1 cellular context compared by ENCODE assay signal in the genomic region with DNA sequence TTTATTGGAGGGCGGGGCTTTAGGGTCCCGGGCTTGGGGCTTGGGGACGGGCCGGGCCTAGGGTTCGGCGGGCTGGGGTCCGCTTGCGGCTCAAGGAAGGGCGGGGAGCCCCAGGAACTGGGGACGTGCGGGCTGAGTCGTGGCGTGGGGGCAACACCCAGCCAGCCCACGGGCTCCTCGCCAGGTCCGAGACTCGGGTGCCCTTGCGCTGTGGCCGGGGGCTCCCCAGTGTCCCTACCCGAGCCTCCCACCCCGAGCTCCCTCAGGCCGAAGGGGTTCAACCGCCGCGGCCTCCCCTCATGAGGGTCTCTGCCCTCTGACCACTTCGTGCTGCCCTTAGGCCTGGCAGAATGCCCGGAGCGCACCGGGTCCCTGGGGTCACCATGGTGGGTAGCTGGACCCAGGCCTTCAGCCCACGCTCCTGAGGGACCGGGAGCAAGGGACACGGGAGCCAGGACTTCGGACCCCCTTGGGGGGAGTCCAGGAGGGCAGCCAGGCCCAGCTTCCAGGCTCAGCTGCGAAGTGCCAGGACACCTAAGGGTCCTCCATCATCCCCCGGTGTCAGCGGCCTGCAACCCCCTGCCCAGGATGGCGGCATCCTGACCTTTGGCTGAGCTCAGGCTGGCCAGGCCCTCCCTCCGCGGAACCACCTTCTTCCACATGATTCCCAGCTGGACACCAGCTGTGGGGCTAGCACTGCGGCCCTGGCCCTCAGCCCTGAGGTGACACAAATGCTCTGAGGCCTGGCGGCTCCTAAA.
A peak's percentile ranks its signal among the peaks of the same experiment; 100 is the strongest.
TF ChIP-seq lines count a peak whose summit lies in the region.

No MANE protein-coding gene starts in this region.

TF ChIP-seq in HepG2, 621 proteins besides CTCF, POLR2A, EP300 and RAD21 (continued from another document and continues in another):
- TF ChIP-seq, protein P1, sequence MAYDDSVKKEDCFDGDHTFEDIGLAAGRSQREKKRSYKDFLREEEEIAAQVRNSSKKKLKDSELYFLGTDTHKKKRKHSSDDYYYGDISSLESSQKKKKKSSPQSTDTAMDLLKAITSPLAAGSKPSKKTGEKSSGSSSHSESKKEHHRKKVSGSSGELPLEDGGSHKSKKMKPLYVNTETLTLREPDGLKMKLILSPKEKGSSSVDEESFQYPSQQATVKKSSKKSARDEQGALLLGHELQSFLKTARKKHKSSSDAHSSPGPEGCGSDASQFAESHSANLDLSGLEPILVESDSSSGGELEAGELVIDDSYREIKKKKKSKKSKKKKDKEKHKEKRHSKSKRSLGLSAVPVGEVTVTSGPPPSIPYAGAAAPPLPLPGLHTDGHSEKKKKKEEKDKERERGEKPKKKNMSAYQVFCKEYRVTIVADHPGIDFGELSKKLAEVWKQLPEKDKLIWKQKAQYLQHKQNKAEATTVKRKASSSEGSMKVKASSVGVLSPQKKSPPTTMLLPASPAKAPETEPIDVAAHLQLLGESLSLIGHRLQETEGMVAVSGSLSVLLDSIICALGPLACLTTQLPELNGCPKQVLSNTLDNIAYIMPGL (CRISPR knock-in tag; IDR thresholded peaks at IDR 0.05; ENCODE audit: borderline replicate concordance in 1 of 2, low read depth in 1 of 2) = 0 out of 4 replicates have a peak, but pooled peaks of 1 of the 2 experiments have one; percentile 46
- TF ChIP-seq PCBP1 (IDR thresholded peaks at IDR 0.05; ENCODE audit: borderline replicate concordance, low read depth, low read length) = no peak
- 0 out of 2 replicates have a peak, but pooled peaks have one; percentile 44 for TF ChIP-seq CBFB (CRISPR knock-in tag; IDR thresholded peaks at IDR 0.05)
- TF ChIP-seq, protein P2, sequence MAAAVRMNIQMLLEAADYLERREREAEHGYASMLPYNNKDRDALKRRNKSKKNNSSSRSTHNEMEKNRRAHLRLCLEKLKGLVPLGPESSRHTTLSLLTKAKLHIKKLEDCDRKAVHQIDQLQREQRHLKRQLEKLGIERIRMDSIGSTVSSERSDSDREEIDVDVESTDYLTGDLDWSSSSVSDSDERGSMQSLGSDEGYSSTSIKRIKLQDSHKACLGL (CRISPR knock-in tag; IDR thresholded peaks at IDR 0.05) = 0 out of 2 replicates have a peak, but pooled peaks have one; percentile 20
- TF ChIP-seq ZNF225 (CRISPR knock-in tag; IDR thresholded peaks at IDR 0.05) = peak; percentile 56
- TF ChIP-seq ZNF543 (CRISPR knock-in tag; IDR thresholded peaks at IDR 0.05) = no peak
- TF ChIP-seq CREM (IDR thresholded peaks at IDR 0.05) = no peak
- no peak for TF ChIP-seq CREM (CRISPR knock-in tag; IDR thresholded peaks at IDR 0.05)
- no peak; the same call in 1 of the 2 replicates for TF ChIP-seq ZC3H13 (CRISPR knock-in tag; IDR thresholded peaks at IDR 0.05)
- no peak for TF ChIP-seq ZNF776 (CRISPR knock-in tag; IDR thresholded peaks at IDR 0.05)
- TF ChIP-seq AGO1 (IDR thresholded peaks at IDR 0.05; ENCODE audit: low read depth, low read length, poor library complexity, severe bottlenecking) = no peak
- peak; percentile 36; the same call in 1 of the 2 replicates for TF ChIP-seq BORCS8-MEF2B (CRISPR knock-in tag; IDR thresholded peaks at IDR 0.05)
- TF ChIP-seq KMT2B (CRISPR knock-in tag; IDR thresholded peaks at IDR 0.05) = no peak
- TF ChIP-seq, protein P3, sequence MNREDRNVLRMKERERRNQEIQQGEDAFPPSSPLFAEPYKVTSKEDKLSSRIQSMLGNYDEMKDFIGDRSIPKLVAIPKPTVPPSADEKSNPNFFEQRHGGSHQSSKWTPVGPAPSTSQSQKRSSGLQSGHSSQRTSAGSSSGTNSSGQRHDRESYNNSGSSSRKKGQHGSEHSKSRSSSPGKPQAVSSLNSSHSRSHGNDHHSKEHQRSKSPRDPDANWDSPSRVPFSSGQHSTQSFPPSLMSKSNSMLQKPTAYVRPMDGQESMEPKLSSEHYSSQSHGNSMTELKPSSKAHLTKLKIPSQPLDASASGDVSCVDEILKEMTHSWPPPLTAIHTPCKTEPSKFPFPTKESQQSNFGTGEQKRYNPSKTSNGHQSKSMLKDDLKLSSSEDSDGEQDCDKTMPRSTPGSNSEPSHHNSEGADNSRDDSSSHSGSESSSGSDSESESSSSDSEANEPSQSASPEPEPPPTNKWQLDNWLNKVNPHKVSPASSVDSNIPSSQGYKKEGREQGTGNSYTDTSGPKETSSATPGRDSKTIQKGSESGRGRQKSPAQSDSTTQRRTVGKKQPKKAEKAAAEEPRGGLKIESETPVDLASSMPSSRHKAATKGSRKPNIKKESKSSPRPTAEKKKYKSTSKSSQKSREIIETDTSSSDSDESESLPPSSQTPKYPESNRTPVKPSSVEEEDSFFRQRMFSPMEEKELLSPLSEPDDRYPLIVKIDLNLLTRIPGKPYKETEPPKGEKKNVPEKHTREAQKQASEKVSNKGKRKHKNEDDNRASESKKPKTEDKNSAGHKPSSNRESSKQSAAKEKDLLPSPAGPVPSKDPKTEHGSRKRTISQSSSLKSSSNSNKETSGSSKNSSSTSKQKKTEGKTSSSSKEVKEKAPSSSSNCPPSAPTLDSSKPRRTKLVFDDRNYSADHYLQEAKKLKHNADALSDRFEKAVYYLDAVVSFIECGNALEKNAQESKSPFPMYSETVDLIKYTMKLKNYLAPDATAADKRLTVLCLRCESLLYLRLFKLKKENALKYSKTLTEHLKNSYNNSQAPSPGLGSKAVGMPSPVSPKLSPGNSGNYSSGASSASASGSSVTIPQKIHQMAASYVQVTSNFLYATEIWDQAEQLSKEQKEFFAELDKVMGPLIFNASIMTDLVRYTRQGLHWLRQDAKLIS (CRISPR knock-in tag; IDR thresholded peaks at IDR 0.05) = no peak
- TF ChIP-seq PAF1 (CRISPR knock-in tag; IDR thresholded peaks at IDR 0.05) = no peak
- no peak for TF ChIP-seq SNRNP70 (IDR thresholded peaks at IDR 0.05; ENCODE audit: low read depth, low read length)
- no peak for TF ChIP-seq ZNF235 (CRISPR knock-in tag; IDR thresholded peaks at IDR 0.05; ENCODE audit: borderline replicate concordance)
- no peak for TF ChIP-seq ZNF10 (CRISPR knock-in tag; IDR thresholded peaks at IDR 0.05; ENCODE audit: borderline replicate concordance, low read depth)
- TF ChIP-seq TBX2 (CRISPR knock-in tag; IDR thresholded peaks at IDR 0.05; ENCODE audit: borderline replicate concordance) = no peak
- TF ChIP-seq NFKB2 (CRISPR knock-in tag; IDR thresholded peaks at IDR 0.05; ENCODE audit: borderline replicate concordance) = peak; percentile 65; the same call in 1 of the 2 replicates
- no peak for TF ChIP-seq ATRX (CRISPR knock-in tag; IDR thresholded peaks at IDR 0.05; ENCODE audit: borderline replicate concordance)
- no peak for TF ChIP-seq ZSCAN30 (CRISPR knock-in tag; IDR thresholded peaks at IDR 0.05)
- TF ChIP-seq, protein P4, sequence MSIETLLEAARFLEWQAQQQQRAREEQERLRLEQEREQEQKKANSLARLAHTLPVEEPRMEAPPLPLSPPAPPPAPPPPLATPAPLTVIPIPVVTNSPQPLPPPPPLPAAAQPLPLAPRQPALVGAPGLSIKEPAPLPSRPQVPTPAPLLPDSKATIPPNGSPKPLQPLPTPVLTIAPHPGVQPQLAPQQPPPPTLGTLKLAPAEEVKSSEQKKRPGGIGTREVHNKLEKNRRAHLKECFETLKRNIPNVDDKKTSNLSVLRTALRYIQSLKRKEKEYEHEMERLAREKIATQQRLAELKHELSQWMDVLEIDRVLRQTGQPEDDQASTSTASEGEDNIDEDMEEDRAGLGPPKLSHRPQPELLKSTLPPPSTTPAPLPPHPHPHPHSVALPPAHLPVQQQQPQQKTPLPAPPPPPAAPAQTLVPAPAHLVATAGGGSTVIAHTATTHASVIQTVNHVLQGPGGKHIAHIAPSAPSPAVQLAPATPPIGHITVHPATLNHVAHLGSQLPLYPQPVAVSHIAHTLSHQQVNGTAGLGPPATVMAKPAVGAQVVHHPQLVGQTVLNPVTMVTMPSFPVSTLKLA (IDR thresholded peaks at IDR 0.05) = no peak
- TF ChIP-seq, protein P5, sequence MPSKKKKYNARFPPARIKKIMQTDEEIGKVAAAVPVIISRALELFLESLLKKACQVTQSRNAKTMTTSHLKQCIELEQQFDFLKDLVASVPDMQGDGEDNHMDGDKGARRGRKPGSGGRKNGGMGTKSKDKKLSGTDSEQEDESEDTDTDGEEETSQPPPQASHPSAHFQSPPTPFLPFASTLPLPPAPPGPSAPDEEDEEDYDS (CRISPR knock-in tag; IDR thresholded peaks at IDR 0.05) = peak; percentile 28
- TF ChIP-seq, protein P6, sequence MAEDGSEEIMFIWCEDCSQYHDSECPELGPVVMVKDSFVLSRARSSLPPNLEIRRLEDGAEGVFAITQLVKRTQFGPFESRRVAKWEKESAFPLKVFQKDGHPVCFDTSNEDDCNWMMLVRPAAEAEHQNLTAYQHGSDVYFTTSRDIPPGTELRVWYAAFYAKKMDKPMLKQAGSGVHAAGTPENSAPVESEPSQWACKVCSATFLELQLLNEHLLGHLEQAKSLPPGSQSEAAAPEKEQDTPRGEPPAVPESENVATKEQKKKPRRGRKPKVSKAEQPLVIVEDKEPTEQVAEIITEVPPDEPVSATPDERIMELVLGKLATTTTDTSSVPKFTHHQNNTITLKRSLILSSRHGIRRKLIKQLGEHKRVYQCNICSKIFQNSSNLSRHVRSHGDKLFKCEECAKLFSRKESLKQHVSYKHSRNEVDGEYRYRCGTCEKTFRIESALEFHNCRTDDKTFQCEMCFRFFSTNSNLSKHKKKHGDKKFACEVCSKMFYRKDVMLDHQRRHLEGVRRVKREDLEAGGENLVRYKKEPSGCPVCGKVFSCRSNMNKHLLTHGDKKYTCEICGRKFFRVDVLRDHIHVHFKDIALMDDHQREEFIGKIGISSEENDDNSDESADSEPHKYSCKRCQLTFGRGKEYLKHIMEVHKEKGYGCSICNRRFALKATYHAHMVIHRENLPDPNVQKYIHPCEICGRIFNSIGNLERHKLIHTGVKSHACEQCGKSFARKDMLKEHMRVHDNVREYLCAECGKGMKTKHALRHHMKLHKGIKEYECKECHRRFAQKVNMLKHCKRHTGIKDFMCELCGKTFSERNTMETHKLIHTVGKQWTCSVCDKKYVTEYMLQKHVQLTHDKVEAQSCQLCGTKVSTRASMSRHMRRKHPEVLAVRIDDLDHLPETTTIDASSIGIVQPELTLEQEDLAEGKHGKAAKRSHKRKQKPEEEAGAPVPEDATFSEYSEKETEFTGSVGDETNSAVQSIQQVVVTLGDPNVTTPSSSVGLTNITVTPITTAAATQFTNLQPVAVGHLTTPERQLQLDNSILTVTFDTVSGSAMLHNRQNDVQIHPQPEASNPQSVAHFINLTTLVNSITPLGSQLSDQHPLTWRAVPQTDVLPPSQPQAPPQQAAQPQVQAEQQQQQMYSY (CRISPR knock-in tag; IDR thresholded peaks at IDR 0.05) = no peak
- TF ChIP-seq, protein P7, sequence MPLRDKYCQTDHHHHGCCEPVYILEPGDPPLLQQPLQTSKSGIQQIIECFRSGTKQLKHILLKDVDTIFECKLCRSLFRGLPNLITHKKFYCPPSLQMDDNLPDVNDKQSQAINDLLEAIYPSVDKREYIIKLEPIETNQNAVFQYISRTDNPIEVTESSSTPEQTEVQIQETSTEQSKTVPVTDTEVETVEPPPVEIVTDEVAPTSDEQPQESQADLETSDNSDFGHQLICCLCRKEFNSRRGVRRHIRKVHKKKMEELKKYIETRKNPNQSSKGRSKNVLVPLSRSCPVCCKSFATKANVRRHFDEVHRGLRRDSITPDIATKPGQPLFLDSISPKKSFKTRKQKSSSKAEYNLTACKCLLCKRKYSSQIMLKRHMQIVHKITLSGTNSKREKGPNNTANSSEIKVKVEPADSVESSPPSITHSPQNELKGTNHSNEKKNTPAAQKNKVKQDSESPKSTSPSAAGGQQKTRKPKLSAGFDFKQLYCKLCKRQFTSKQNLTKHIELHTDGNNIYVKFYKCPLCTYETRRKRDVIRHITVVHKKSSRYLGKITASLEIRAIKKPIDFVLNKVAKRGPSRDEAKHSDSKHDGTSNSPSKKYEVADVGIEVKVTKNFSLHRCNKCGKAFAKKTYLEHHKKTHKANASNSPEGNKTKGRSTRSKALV (CRISPR knock-in tag; IDR thresholded peaks at IDR 0.05) = 0 out of 2 replicates have a peak, but pooled peaks have one; percentile 14
- no peak for TF ChIP-seq ZFP36 (IDR thresholded peaks at IDR 0.05; ENCODE audit: borderline replicate concordance, low read depth, low read length, partially characterized antibody)
- peak; percentile 57 for TF ChIP-seq NR2C2 (CRISPR knock-in tag; IDR thresholded peaks at IDR 0.05; ENCODE audit: borderline replicate concordance)
- TF ChIP-seq ZBTB7B (CRISPR knock-in tag; IDR thresholded peaks at IDR 0.05) = peak; percentile 39; the same call in 1 of the 2 replicates
- 0 out of 2 replicates have a peak, but pooled peaks have one; percentile 11 for TF ChIP-seq ZNF12 (CRISPR knock-in tag; IDR thresholded peaks at IDR 0.05)
- TF ChIP-seq TCF7 (IDR thresholded peaks at IDR 0.05; ENCODE audit: low read depth) = no peak
- TF ChIP-seq, protein P8, sequence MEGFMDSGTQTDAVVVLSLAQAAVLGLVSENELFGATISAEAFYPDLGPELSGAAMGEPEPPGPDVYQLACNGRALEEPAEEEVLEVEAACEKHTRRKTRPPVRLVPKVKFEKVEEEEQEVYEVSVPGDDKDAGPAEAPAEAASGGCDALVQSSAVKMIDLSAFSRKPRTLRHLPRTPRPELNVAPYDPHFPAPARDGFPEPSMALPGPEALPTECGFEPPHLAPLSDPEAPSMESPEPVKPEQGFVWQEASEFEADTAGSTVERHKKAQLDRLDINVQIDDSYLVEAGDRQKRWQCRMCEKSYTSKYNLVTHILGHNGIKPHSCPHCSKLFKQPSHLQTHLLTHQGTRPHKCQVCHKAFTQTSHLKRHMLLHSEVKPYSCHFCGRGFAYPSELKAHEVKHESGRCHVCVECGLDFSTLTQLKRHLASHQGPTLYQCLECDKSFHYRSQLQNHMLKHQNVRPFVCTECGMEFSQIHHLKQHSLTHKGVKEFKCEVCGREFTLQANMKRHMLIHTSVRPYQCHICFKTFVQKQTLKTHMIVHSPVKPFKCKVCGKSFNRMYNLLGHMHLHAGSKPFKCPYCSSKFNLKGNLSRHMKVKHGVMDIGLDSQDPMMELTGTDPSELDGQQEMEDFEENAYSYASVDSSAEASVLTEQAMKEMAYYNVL (CRISPR knock-in tag; IDR thresholded peaks at IDR 0.05; ENCODE audit: borderline replicate concordance) = no peak
- TF ChIP-seq ZNF230 (CRISPR knock-in tag; IDR thresholded peaks at IDR 0.05) = no peak
- TF ChIP-seq, protein P9, sequence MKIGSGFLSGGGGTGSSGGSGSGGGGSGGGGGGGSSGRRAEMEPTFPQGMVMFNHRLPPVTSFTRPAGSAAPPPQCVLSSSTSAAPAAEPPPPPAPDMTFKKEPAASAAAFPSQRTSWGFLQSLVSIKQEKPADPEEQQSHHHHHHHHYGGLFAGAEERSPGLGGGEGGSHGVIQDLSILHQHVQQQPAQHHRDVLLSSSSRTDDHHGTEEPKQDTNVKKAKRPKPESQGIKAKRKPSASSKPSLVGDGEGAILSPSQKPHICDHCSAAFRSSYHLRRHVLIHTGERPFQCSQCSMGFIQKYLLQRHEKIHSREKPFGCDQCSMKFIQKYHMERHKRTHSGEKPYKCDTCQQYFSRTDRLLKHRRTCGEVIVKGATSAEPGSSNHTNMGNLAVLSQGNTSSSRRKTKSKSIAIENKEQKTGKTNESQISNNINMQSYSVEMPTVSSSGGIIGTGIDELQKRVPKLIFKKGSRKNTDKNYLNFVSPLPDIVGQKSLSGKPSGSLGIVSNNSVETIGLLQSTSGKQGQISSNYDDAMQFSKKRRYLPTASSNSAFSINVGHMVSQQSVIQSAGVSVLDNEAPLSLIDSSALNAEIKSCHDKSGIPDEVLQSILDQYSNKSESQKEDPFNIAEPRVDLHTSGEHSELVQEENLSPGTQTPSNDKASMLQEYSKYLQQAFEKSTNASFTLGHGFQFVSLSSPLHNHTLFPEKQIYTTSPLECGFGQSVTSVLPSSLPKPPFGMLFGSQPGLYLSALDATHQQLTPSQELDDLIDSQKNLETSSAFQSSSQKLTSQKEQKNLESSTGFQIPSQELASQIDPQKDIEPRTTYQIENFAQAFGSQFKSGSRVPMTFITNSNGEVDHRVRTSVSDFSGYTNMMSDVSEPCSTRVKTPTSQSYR (CRISPR knock-in tag; IDR thresholded peaks at IDR 0.05; ENCODE audit: borderline replicate concordance) = no peak
- TF ChIP-seq MXI1 (IDR thresholded peaks at IDR 0.05; ENCODE audit: borderline replicate concordance, low read depth, low read length) = peak; percentile 34; the same call in 1 of the 3 replicates
- TF ChIP-seq ZNF143 (CRISPR knock-in tag; IDR thresholded peaks at IDR 0.05) = no peak
- TF ChIP-seq NCOA5 (CRISPR knock-in tag; IDR thresholded peaks at IDR 0.05) = no peak
- peak; percentile 35; the same call in 1 of the 2 replicates for TF ChIP-seq ZNF343 (CRISPR knock-in tag; IDR thresholded peaks at IDR 0.05)
- TF ChIP-seq ZNF24 (IDR thresholded peaks at IDR 0.05) = no peak
